In genomic region chr1:64082459-64082858, GRCh38 we compare ENCODE assay signal across 17 cellular contexts.
A peak's percentile ranks its signal among the peaks of the same experiment; 100 is the strongest.
DNase-seq lines count a peak whose midpoint lies in the region; ATAC-seq, FAIRE-seq and TF ChIP-seq lines count a peak whose summit lies in the region.
"Had no signal": no experiment of that assay in that cellular context is flagged by ENCODE, and none has a peak within 500 bp of the region (broad histone marks: within the 10 kb centered on the region; RNA-seq: fewer than 3 reads in every experiment).

No MANE protein-coding gene starts in this region.

- H3K4me1 ChIP-seq in IMR-90 (ENCODE audit: control insufficient read depth, insufficient read depth, low read length) (peaks cover 2% of the 10 kb centered on the region; the same call in 1 of the 2 replicates), keratinocyte (ENCODE audit: control insufficient read depth, extremely low read depth, insufficient read depth, low read length) (peaks cover 32% of the 10 kb centered on the region), lower lobe of right lung (no peaks in the 10 kb centered on the region)

- CTCF ChIA-PET in IMR-90 (lab: Yijun Ruan, JAX), result no interaction called here
- CTCF ChIA-PET in Calu3 (lab: Charles Lee), result no interaction called here

- DNase-seq in AG10803 (ENCODE audit: low read depth) (peak; percentile 58), IMR-90 (peak; percentile 61), astrocyte of the spinal cord (ENCODE audit: low read depth, low spot score) (peak; percentile 51), keratinocyte (ENCODE audit: low read depth, low spot score) (no peak), lower lobe of right lung (no peak), Calu3 (no peak)
- no peak for DNase-seq in stimulated activated CD4-positive, alpha-beta T cell treated with anti-CD3 and anti-CD28 coated beads, Interleukin-4, amount 100 ng/mL, for 24 hours
- DNase-seq in stimulated activated CD4-positive, alpha-beta T cell treated with anti-CD3 and anti-CD28 coated beads, Interleukin-1b, Interleukin-23, amount 100 ng/mL, for 48 hours, result no peak
- DNase-seq: activated CD8-positive, alpha-beta memory T cell treated with anti-CD3 and anti-CD28 coated beads, Interleukin-2, amount 50 U/mL, for 4 hours; activated naive CD4-positive, alpha-beta T cell treated with Interleukin-2 at 50 U/mL for 16 hours; caudate nucleus; heart right ventricle; left ventricle myocardium inferior; MM.1S had no signal

- ATAC-seq in IMR-90 (ENCODE audit: low read depth) (peak; percentile 93), lower lobe of right lung (no peak)
- ATAC-seq: activated CD4-positive, CD25-positive, alpha-beta regulatory T cell treated with anti-CD3 and anti-CD28 coated beads, Interleukin-2, amount 50 U/mL, for 24 hours had no signal

- H3K36me3 ChIP-seq in IMR-90 (ENCODE audit: control insufficient read depth, insufficient read depth, low read length), result no peaks in the 10 kb centered on the region
- H3K36me3 ChIP-seq in keratinocyte (ENCODE audit: control insufficient read depth in 2 of 2, extremely low read depth in 1 of 2, insufficient read depth in 2 of 2, low read length in 2 of 2), result no peaks in the 10 kb centered on the region
- H3K36me3 ChIP-seq in lower lobe of right lung, result no peaks in the 10 kb centered on the region
- H3K36me3 ChIP-seq: heart right ventricle, left ventricle myocardium inferior had no signal

- no peak for TF ChIP-seq RAD21 in IMR-90 (IDR thresholded peaks at IDR 0.05; ENCODE audit: low read length)

- no peak for TF ChIP-seq POLR2A in IMR-90 (IDR thresholded peaks at IDR 0.05; ENCODE audit: low read depth, low read length)

- no peaks in the 10 kb centered on the region for H4K20me1 ChIP-seq in IMR-90 (ENCODE audit: insufficient read depth, low read length)
- H4K20me1 ChIP-seq in keratinocyte (ENCODE audit: control insufficient read depth, extremely low read depth, insufficient read depth, low read length), result no peaks in the 10 kb centered on the region

- no peaks in the 10 kb centered on the region for H3K9me3 Mint-ChIP-seq in Calu3 (ENCODE audit: low read depth, unreplicated experiment)
- H3K9me3 Mint-ChIP-seq: neural crest cell had no signal

- WGBS in IMR-90 (ENCODE audit: extremely low coverage in 2 of 2, insufficient read length in 1 of 2), 2 experiments, result 71% methylated on average over 1 of the region's 3 CpGs; no CpG with 5 or more reads in 1 of the 2 experiments

- TF ChIP-seq CTCF in AG10803 (conservative IDR thresholded peaks at IDR 0.05; ENCODE audit: low read length) (no peak), IMR-90 (conservative IDR thresholded peaks at IDR 0.05; ENCODE audit: low read depth, low read length) (no peak), astrocyte of the spinal cord (IDR thresholded peaks at IDR 0.05; ENCODE audit: low read depth, low read length) (no peak), keratinocyte (optimal IDR thresholded peaks at IDR 0.05 in 1 of 3, IDR thresholded peaks at IDR 0.05 in 1 of 3, conservative IDR thresholded peaks at IDR 0.05 in 1 of 3; ENCODE audit: extremely low read depth in 1 of 3, insufficient read depth in 2 of 3, low read length in 3 of 3) (no peak), lower lobe of right lung (IDR thresholded peaks at IDR 0.05) (no peak), Calu3 (IDR thresholded peaks at IDR 0.05; ENCODE audit: unreplicated experiment) (no peak)

- no peak overlapping the region for H3K18ac ChIP-seq in IMR-90 (ENCODE audit: low read depth, low read length)

- H2BK5ac ChIP-seq in IMR-90 (ENCODE audit: low read depth, low read length, poor library complexity, severe bottlenecking), result no peak overlapping the region

- no peak overlapping the region for H3K4me3 Mint-ChIP-seq in Calu3 (ENCODE audit: low read depth, unreplicated experiment)
- H3K4me3 Mint-ChIP-seq: neural crest cell had no signal

- H3K14ac ChIP-seq in IMR-90 (replicated peaks; ENCODE audit: low read depth, low read length), result no peak overlapping the region

- intact Hi-C loops in IMR-90 (cut with micrococcal nuclease), result no loop called here
- intact Hi-C loops in lower lobe of right lung (cut with DNase I), result no loop called here
- intact Hi-C loops in Calu3 (cut with micrococcal nuclease; ENCODE audit: unreplicated experiment), result no loop called here

- H2AK9ac ChIP-seq in IMR-90 (replicated peaks; ENCODE audit: low read depth, low read length, poor library complexity), result no peak overlapping the region

- no peaks in the 10 kb centered on the region; the same call in 1 of the 2 replicates for H3K27me3 ChIP-seq in IMR-90 (ENCODE audit: control insufficient read depth, insufficient read depth, low read length)
- H3K27me3 ChIP-seq in keratinocyte (ENCODE audit: control insufficient read depth, extremely low read depth, insufficient read depth, low read length), result no peaks in the 10 kb centered on the region
- no peaks in the 10 kb centered on the region for H3K27me3 ChIP-seq in lower lobe of right lung (ENCODE audit: low read depth)
- H3K27me3 ChIP-seq: heart right ventricle had no signal

- no peak overlapping the region for H4K91ac ChIP-seq in IMR-90 (ENCODE audit: insufficient read depth, low read depth, low read length)

- no peak overlapping the region for H3K4me2 ChIP-seq in IMR-90 (ENCODE audit: low read depth, low read length)
- H3K4me2 ChIP-seq in keratinocyte (ENCODE audit: control insufficient read depth, extremely low read depth, insufficient read depth, low read depth, low read length), result peak overlapping the region; percentile 42

- no peak overlapping the region for H3K27ac Mint-ChIP-seq in Calu3 (ENCODE audit: unreplicated experiment)

- H3K27me3 Mint-ChIP-seq in Calu3 (ENCODE audit: unreplicated experiment), result no peaks in the 10 kb centered on the region

- no peaks in the 10 kb centered on the region for H3K9me3 ChIP-seq in IMR-90 (ENCODE audit: control insufficient read depth, insufficient read depth, low read length)
- no peaks in the 10 kb centered on the region for H3K9me3 ChIP-seq in keratinocyte (ENCODE audit: control insufficient read depth, low read depth, low read length)
- H3K9me3 ChIP-seq in lower lobe of right lung, result no peaks in the 10 kb centered on the region
- H3K9me3 ChIP-seq: heart right ventricle, left ventricle myocardium inferior had no signal

- H2BK120ac ChIP-seq in IMR-90 (ENCODE audit: low read depth, low read length), result no peak overlapping the region

- dilution Hi-C loops in IMR-90 (cut with HindIII; ENCODE audit: low sequenced_read_pairs, unreplicated experiment), result no loop called here
- dilution Hi-C loops in keratinocyte (cut with MboI; ENCODE audit: extremely low pct_ligation_motif_present, low sequenced_read_pairs), result no loop called here

- H2AFZ ChIP-seq in IMR-90 (replicated peaks; ENCODE audit: low read length, poor library complexity), result no peak overlapping the region
- no peak overlapping the region for H2AFZ ChIP-seq in keratinocyte (ENCODE audit: control insufficient read depth, low read length)

- H2AK5ac ChIP-seq in IMR-90 (ENCODE audit: low read depth, low read length), result no peak overlapping the region

- H3K4me3 ChIP-seq in AG10803 (ENCODE audit: low read length) (no peak overlapping the region), IMR-90 (ENCODE audit: insufficient read depth, low read depth, low read length) (no peak overlapping the region), astrocyte of the spinal cord (ENCODE audit: low read depth, low read length) (no peak overlapping the region), keratinocyte (ENCODE audit: control insufficient read depth in 2 of 3, extremely low read depth in 1 of 3, insufficient read depth in 2 of 3, low read depth in 1 of 3, low read length in 3 of 3) (peak overlapping the region in 1 of 3 experiments; percentile 15), lower lobe of right lung (no peak overlapping the region)
- H3K4me3 ChIP-seq: heart right ventricle, left ventricle myocardium inferior had no signal

- H3K36me3 Mint-ChIP-seq in Calu3 (ENCODE audit: insufficient read depth, unreplicated experiment), result no peaks in the 10 kb centered on the region

- peak; percentile 88 for FAIRE-seq in keratinocyte (lab: Jason Lieb, UNC)
- FAIRE-seq: D721Med had no signal

- in situ Hi-C loops in IMR-90 (cut with MboI; ENCODE audit: low sequenced_read_pairs), result no loop called here
- in situ Hi-C loops in astrocyte of the spinal cord (cut with HindIII; ENCODE audit: low sequenced_read_pairs), result no loop called here

- no peak overlapping the region for H4K5ac ChIP-seq in IMR-90 (ENCODE audit: low read depth, low read length)

- H3K9ac ChIP-seq in IMR-90 (ENCODE audit: low read depth, low read length), result no peak overlapping the region
- no peak overlapping the region for H3K9ac ChIP-seq in keratinocyte (ENCODE audit: control insufficient read depth, extremely low read depth, insufficient read depth, low read length)

- no peaks in the 10 kb centered on the region for H3K79me1 ChIP-seq in IMR-90 (ENCODE audit: low read depth in 1 of 2, low read length in 2 of 2)

- H3K23ac ChIP-seq in IMR-90 (ENCODE audit: low read depth, low read length), result no peak overlapping the region

- no peak overlapping the region for H2BK15ac ChIP-seq in IMR-90 (ENCODE audit: low read depth, low read length)

- no peaks in the 10 kb centered on the region for H3K9me1 ChIP-seq in IMR-90 (ENCODE audit: insufficient read depth, low read length)
- no peaks in the 10 kb centered on the region for H3K9me1 ChIP-seq in keratinocyte (ENCODE audit: control insufficient read depth, extremely low read depth, insufficient read depth, low read length)

- no TSS peak for BruUV-seq in IMR-90 (replicated peaks; lab: Mats Ljungman, UMichigan)
- no TSS peak for BruUV-seq in Calu3 (replicated peaks; lab: Mats Ljungman, UMichigan)

- H3K56ac ChIP-seq in IMR-90 (ENCODE audit: extremely low read depth, insufficient read depth, low read length), result no peak overlapping the region

- H2BK20ac ChIP-seq in IMR-90 (ENCODE audit: low read depth, low read length), result no peak overlapping the region

- H3K27ac ChIP-seq in IMR-90 (ENCODE audit: insufficient read depth, low read length) (no peak overlapping the region), keratinocyte (ENCODE audit: control insufficient read depth, insufficient read depth, low read length) (peak overlapping the region; percentile 32), lower lobe of right lung (no peak overlapping the region)
- H3K27ac ChIP-seq: heart right ventricle, left ventricle myocardium inferior had no signal

- H3K79me2 ChIP-seq in keratinocyte (ENCODE audit: control insufficient read depth, insufficient read depth, low read length), result no peaks in the 10 kb centered on the region

- POLR2A ChIA-PET in IMR-90 (lab: Charles Lee; ENCODE audit: unreplicated experiment), result no interaction called here

- no peaks in the 10 kb centered on the region for H3K4me1 Mint-ChIP-seq in Calu3 (ENCODE audit: low read depth, unreplicated experiment)
- H3K4me1 Mint-ChIP-seq: neural crest cell had no signal

- H3K4ac ChIP-seq in IMR-90 (ENCODE audit: low read depth, low read length), result no peak overlapping the region

- H4K8ac ChIP-seq in IMR-90 (ENCODE audit: low read depth in 2 of 2, low read length in 2 of 2), result no peak overlapping the region

TF ChIP-seq in IMR-90, 13 proteins besides CTCF, POLR2A, EP300 and RAD21 (continues in another document):
- TF ChIP-seq CHD1 (IDR thresholded peaks at IDR 0.05; ENCODE audit: low read depth, low read length) (no peak), MAZ (IDR thresholded peaks at IDR 0.05; ENCODE audit: borderline replicate concordance, low read depth, low read length) (no peak), MAFK (IDR thresholded peaks at IDR 0.05; ENCODE audit: low read depth, low read length) (no peak), MXI1 (IDR thresholded peaks at IDR 0.05; ENCODE audit: borderline replicate concordance, low read depth, low read length) (no peak)

Comparison
In these comparisons a context has a peak if more than half of its experiments do, and no peak if none do; other contexts are left out.
1. DNase-seq: peak in AG10803 (single experiment), IMR-90 (single experiment) and astrocyte of the spinal cord (single experiment); none in keratinocyte (single experiment), lower lobe of right lung (single experiment), Calu3 (single experiment), stimulated activated CD4-positive, alpha-beta T cell treated with anti-CD3 and anti-CD28 coated beads, Interleukin-4, amount 100 ng/mL, for 24 hours (single experiment) and stimulated activated CD4-positive, alpha-beta T cell treated with anti-CD3 and anti-CD28 coated beads, Interleukin-1b, Interleukin-23, amount 100 ng/mL, for 48 hours (single experiment).